In genomic region chr2:96800762-96801463, GRCh38 we compare ENCODE assay signal across 1 cellular context.
TF ChIP-seq lines count a peak whose summit lies in the region.

No MANE protein-coding gene starts in this region.

TF ChIP-seq in HepG2, 621 proteins besides CTCF, POLR2A, EP300 and RAD21 (continues in another document):
- TF ChIP-seq ATF7-NPFF (CRISPR knock-in tag; IDR thresholded peaks at IDR 0.05; ENCODE audit: low read depth) (no peak), ARID5B (CRISPR knock-in tag; IDR thresholded peaks at IDR 0.05) (peak; percentile 31; the same call in 1 of the 2 replicates), THAP11 (CRISPR knock-in tag; IDR thresholded peaks at IDR 0.05) (0 out of 2 replicates have a peak, but pooled peaks have one; percentile 30), SP2 (CRISPR knock-in tag; IDR thresholded peaks at IDR 0.05) (no peak), ZHX2 (IDR thresholded peaks at IDR 0.05; ENCODE audit: low read depth) (no peak), ZHX2 (CRISPR knock-in tag; IDR thresholded peaks at IDR 0.05; ENCODE audit: borderline replicate concordance) (no peak), SIX1 (CRISPR knock-in tag; IDR thresholded peaks at IDR 0.05; ENCODE audit: borderline replicate concordance) (no peak), KAT2B (IDR thresholded peaks at IDR 0.05; ENCODE audit: borderline replicate concordance, low read depth, low read length) (no peak), ZKSCAN1 (IDR thresholded peaks at IDR 0.05; ENCODE audit: low read length) (no peak), NR2F2 (IDR thresholded peaks at IDR 0.05; ENCODE audit: borderline replicate concordance, low read depth) (no peak), MED8 (CRISPR knock-in tag; IDR thresholded peaks at IDR 0.05; ENCODE audit: insufficient replicate concordance) (no peak), TCF7 (IDR thresholded peaks at IDR 0.05; ENCODE audit: low read depth) (no peak), ATF3 (CRISPR knock-in tag; IDR thresholded peaks at IDR 0.05) (no peak), ZSCAN29 (CRISPR knock-in tag; conservative IDR thresholded peaks at IDR 0.05) (no peak), HNRNPL (IDR thresholded peaks at IDR 0.05; ENCODE audit: low read depth, low read length) (peak; percentile 88), GATAD2A (CRISPR knock-in tag; IDR thresholded peaks at IDR 0.05) (peak; percentile 57; the same call in 1 of the 2 replicates), ZMAT3 (CRISPR knock-in tag; conservative IDR thresholded peaks at IDR 0.05) (no peak), ERF (CRISPR knock-in tag; IDR thresholded peaks at IDR 0.05) (peak; percentile 65; the same call in 1 of the 2 replicates), HNF4G (IDR thresholded peaks at IDR 0.05; ENCODE audit: borderline replicate concordance, low read depth, low read length) (no peak), HNF4G (CRISPR knock-in tag; IDR thresholded peaks at IDR 0.05; ENCODE audit: borderline replicate concordance, low read depth) (0 out of 2 replicates have a peak, but pooled peaks have one; percentile 38), ZNF549 (CRISPR knock-in tag; IDR thresholded peaks at IDR 0.05) (no peak), RBAK (CRISPR knock-in tag; IDR thresholded peaks at IDR 0.05) (no peak), ZNF784 (CRISPR knock-in tag; IDR thresholded peaks at IDR 0.05; ENCODE audit: borderline replicate concordance) (no peak), SIN3A (IDR thresholded peaks at IDR 0.05; ENCODE audit: borderline replicate concordance, low read depth, low read length) (no peak), ZNF383 (CRISPR knock-in tag; IDR thresholded peaks at IDR 0.05; ENCODE audit: borderline replicate concordance) (no peak), TOPORS (CRISPR knock-in tag; IDR thresholded peaks at IDR 0.05) (no peak), HIVEP1 (CRISPR knock-in tag; IDR thresholded peaks at IDR 0.05) (0 out of 2 replicates have a peak, but pooled peaks have one; percentile 15), ZNF776 (CRISPR knock-in tag; IDR thresholded peaks at IDR 0.05) (no peak), SP1 (IDR thresholded peaks at IDR 0.05) (no peak), SP1 (CRISPR knock-in tag; IDR thresholded peaks at IDR 0.05) (no peak; the same call in 1 of the 2 replicates), HOXA9 (CRISPR knock-in tag; IDR thresholded peaks at IDR 0.05; ENCODE audit: borderline replicate concordance) (no peak), MXI1 (IDR thresholded peaks at IDR 0.05; ENCODE audit: borderline replicate concordance, low read depth, low read length) (peak; percentile 78; the same call in 1 of the 3 replicates), ZKSCAN5 (CRISPR knock-in tag; IDR thresholded peaks at IDR 0.05) (no peak), MEIS2 (CRISPR knock-in tag; IDR thresholded peaks at IDR 0.05) (no peak), PHF21A (CRISPR knock-in tag; IDR thresholded peaks at IDR 0.05) (no peak), ZNF768 (CRISPR knock-in tag; IDR thresholded peaks at IDR 0.05) (peak; percentile 57; the same call in 1 of the 2 replicates), CEBPZ (IDR thresholded peaks at IDR 0.05; ENCODE audit: low read length) (no peak), REPIN1 (CRISPR knock-in tag; IDR thresholded peaks at IDR 0.05; ENCODE audit: borderline replicate concordance, low read depth) (peak; percentile 69; the same call in 1 of the 2 replicates), PHB2 (IDR thresholded peaks at IDR 0.05; ENCODE audit: partially characterized antibody) (no peak), ZNF691 (CRISPR knock-in tag; IDR thresholded peaks at IDR 0.05; ENCODE audit: borderline replicate concordance, low read depth) (peak; percentile 57; the same call in 1 of the 2 replicates), ZNF431 (CRISPR knock-in tag; IDR thresholded peaks at IDR 0.05; ENCODE audit: borderline replicate concordance, low read depth) (no peak), TCF12 (IDR thresholded peaks at IDR 0.05) (no peak), TCF12 (CRISPR knock-in tag; IDR thresholded peaks at IDR 0.05) (no peak), RARA (CRISPR knock-in tag; IDR thresholded peaks at IDR 0.05) (0 out of 2 replicates have a peak, but pooled peaks have one; percentile 17), FOXC1 (CRISPR knock-in tag; IDR thresholded peaks at IDR 0.05; ENCODE audit: borderline replicate concordance) (0 out of 2 replicates have a peak, but pooled peaks have one; percentile 77), UBTF (CRISPR knock-in tag; IDR thresholded peaks at IDR 0.05) (no peak), HNRNPLL (IDR thresholded peaks at IDR 0.05; ENCODE audit: low read depth, low read length, poor library complexity, severe bottlenecking) (peak; percentile 51)
